7 cellular contexts compared by ENCODE assay signal in genomic region chr19:47428177-47428894, GRCh38. TPM values are rescaled to one million over a fixed set of nuclear protein-coding genes. Genes with fewer than 3 reads are reported as not detected.
DNase-seq lines count a peak whose midpoint lies in the region; ATAC-seq and TF ChIP-seq lines count a peak whose summit lies in the region.

No MANE protein-coding gene starts in this region.

- 1% methylated on average over 27 of the region's 27 CpGs for WGBS in heart left ventricle, 4 donors

- H3K9me3 ChIP-seq in heart left ventricle (no peaks in the 10 kb centered on the region), uterus (no peaks in the 10 kb centered on the region)

- H3K4me1 ChIP-seq in heart left ventricle (peaks cover 0 to 31% (median 15%) of the 10 kb centered on the region in 12 donors), uterus (peaks cover 6 to 8% of the 10 kb centered on the region in 2 donors)

- H3K36me3 ChIP-seq in heart left ventricle: no peaks in the 10 kb centered on the region
- H3K36me3 ChIP-seq in uterus: no peaks in the 10 kb centered on the region

- TF ChIP-seq CTCF in heart left ventricle (IDR thresholded peaks at IDR 0.05): no peak
- TF ChIP-seq CTCF in progenitor cell of endocrine pancreas (IDR thresholded peaks at IDR 0.05; ENCODE audit: unreplicated experiment): no peak
- TF ChIP-seq CTCF in uterus (IDR thresholded peaks at IDR 0.05): no peak

- H3K4me3 ChIP-seq in heart left ventricle (peak overlapping the region in 2 of 12 donors; percentile 15 to 25), uterus (peak overlapping the region in 1 of 2 donors; percentile 5)

- intact Hi-C loops in heart left ventricle (cut with DNase I) (loop anchor here in 1 of 10 donors (10.0 kb wide), 1 partner anchor 134 kb away; no protein-coding TSS in a partner anchor), uterus (cut with DNase I; ENCODE audit: low total_unique reads) (loop anchor here (10.0 kb wide), 1 partner anchor 134 kb away; no protein-coding TSS in a partner anchor)

- peak overlapping the region in 1 of 12 donors; percentile 60 for H3K27ac ChIP-seq in heart left ventricle
- H3K27ac ChIP-seq in uterus: peak overlapping the region; percentile 80 to 88

- no peaks in the 10 kb centered on the region for H3K9me3 Mint-ChIP-seq in activated naive CD8-positive, alpha-beta T cell treated with anti-CD3 and anti-CD28 coated beads, Interleukin-2, amount 50 U/mL, for 24 hours
- H3K9me3 Mint-ChIP-seq in progenitor cell of endocrine pancreas (ENCODE audit: low read depth): no peaks in the 10 kb centered on the region

- H3K4me3 Mint-ChIP-seq in activated naive CD8-positive, alpha-beta T cell treated with anti-CD3 and anti-CD28 coated beads, Interleukin-2, amount 50 U/mL, for 24 hours: no peak overlapping the region
- H3K4me3 Mint-ChIP-seq in progenitor cell of endocrine pancreas (ENCODE audit: low read depth): no peak overlapping the region

- peak; percentile 62 for ATAC-seq in GM18867 (IDR thresholded peaks at IDR 0.05; ENCODE audit: unreplicated experiment)
- peak; percentile 79 for ATAC-seq in activated naive CD8-positive, alpha-beta T cell treated with anti-CD3 and anti-CD28 coated beads, Interleukin-2, amount 50 U/mL, for 24 hours
- peak; percentile 72 to 94 (median 86) for ATAC-seq in heart left ventricle

- no peak overlapping the region for H3K27ac Mint-ChIP-seq in activated naive CD8-positive, alpha-beta T cell treated with anti-CD3 and anti-CD28 coated beads, Interleukin-2, amount 50 U/mL, for 24 hours
- no peak overlapping the region for H3K27ac Mint-ChIP-seq in progenitor cell of endocrine pancreas

- TF ChIP-seq POLR2A in heart left ventricle (IDR thresholded peaks at IDR 0.05) (no peak), uterus (IDR thresholded peaks at IDR 0.05) (no peak)

- DNase-seq in NCI-H1436 (lab: John Stamatoyannopoulos, UW) (peak; percentile 100), SW 1271 (lab: John Stamatoyannopoulos, UW) (peak; percentile 92 to 93), heart left ventricle (peak; percentile 84 to 90 (median 87)), progenitor cell of endocrine pancreas (ENCODE audit: low spot score, unreplicated experiment) (peak; percentile 78), uterus (peak; percentile 92 to 99)
- DNase-seq in activated naive CD8-positive, alpha-beta T cell treated with anti-CD3 and anti-CD28 coated beads, Interleukin-2, amount 50 U/mL, for 24 hours: peak; percentile 89

- no peaks in the 10 kb centered on the region for H3K36me3 Mint-ChIP-seq in activated naive CD8-positive, alpha-beta T cell treated with anti-CD3 and anti-CD28 coated beads, Interleukin-2, amount 50 U/mL, for 24 hours (ENCODE audit: low read depth)
- no peaks in the 10 kb centered on the region for H3K36me3 Mint-ChIP-seq in progenitor cell of endocrine pancreas (ENCODE audit: insufficient read depth)

- H3K27me3 Mint-ChIP-seq in activated naive CD8-positive, alpha-beta T cell treated with anti-CD3 and anti-CD28 coated beads, Interleukin-2, amount 50 U/mL, for 24 hours: peaks cover 52% of the 10 kb centered on the region
- peaks cover 50% of the 10 kb centered on the region for H3K27me3 Mint-ChIP-seq in progenitor cell of endocrine pancreas

- peaks cover 15% of the 10 kb centered on the region for H3K4me1 Mint-ChIP-seq in activated naive CD8-positive, alpha-beta T cell treated with anti-CD3 and anti-CD28 coated beads, Interleukin-2, amount 50 U/mL, for 24 hours
- H3K4me1 Mint-ChIP-seq in progenitor cell of endocrine pancreas (ENCODE audit: low read depth): no peaks in the 10 kb centered on the region

- peaks cover 9 to 77% (median 63%) of the 10 kb centered on the region in 9 donors for H3K27me3 ChIP-seq in heart left ventricle
- no peaks in the 10 kb centered on the region for H3K27me3 ChIP-seq in uterus

RNA-seq across cellular contexts. Expression of gene MEIS3, which starts 9.0 kb away (rescaled TPM):
- total RNA-seq in heart left ventricle: 1 to 10 TPM; 1.8 to 6.0 (median 2.5) TPM
- 1 to 10 TPM; 2.4 to 3.7 TPM for polyA plus RNA-seq in heart left ventricle
- 25.5 and 30.8 TPM in 2 replicates for total RNA-seq in progenitor cell of endocrine pancreas
- total RNA-seq in uterus: 100 to 1,000 TPM in 1 of 4 donors, 10 to 100 TPM in 3; 28.9 to 133 (median 75.0) TPM

RNA-seq across cellular contexts. Expression of gene SLC8A2, which starts 43.4 kb away (rescaled TPM):
- total RNA-seq in heart left ventricle: under 1 TPM in 6 of 9 donors, not detected in 3; 0.08 to 0.67 (median 0.30) TPM
- under 1 TPM in 1 of 2 donors, not detected in 1; 0.12 TPM for polyA plus RNA-seq in heart left ventricle
- 1.2 and 1.4 TPM in 2 replicates for total RNA-seq in progenitor cell of endocrine pancreas
- 10 to 100 TPM in 2 of 4 donors, 1 to 10 TPM in 2; 3.4 to 17.8 (median 11.0) TPM for total RNA-seq in uterus

RNA-seq across cellular contexts. Expression of gene KPTN, which starts 55.7 kb away (rescaled TPM):
- total RNA-seq in heart left ventricle (1 to 10 TPM; 3.2 to 9.5 (median 7.0) TPM), progenitor cell of endocrine pancreas (29.9 and 30.5 TPM in 2 replicates), uterus (1 to 10 TPM in 3 of 4 donors, not detected in 1; 5.4 to 9.0 (median 6.4) TPM)
- polyA plus RNA-seq in heart left ventricle: 10 to 100 TPM in 1 of 2 donors, 1 to 10 TPM in 1; 9.4 to 15.8 TPM
